ENCODE assay signal across 8 cellular contexts in genomic region chr7:92809397-92810241, GRCh38.
A peak's percentile ranks its signal among the peaks of the same experiment; 100 is the strongest.
DNase-seq lines count a peak whose midpoint lies in the region; ATAC-seq and TF ChIP-seq lines count a peak whose summit lies in the region.

No MANE protein-coding gene starts in this region.

- H3K27ac ChIP-seq in MM.1S (ENCODE audit: low read length) (peak overlapping the region; percentile 97), duodenal mucosa (ENCODE audit: low read depth, low read length) (no peak overlapping the region)

- H3K27me3 ChIP-seq in MM.1S (replicated peaks; ENCODE audit: insufficient read depth, low read length) = no peaks in the 10 kb centered on the region
- H3K27me3 ChIP-seq in duodenal mucosa (ENCODE audit: control insufficient read depth in 1 of 2, insufficient read depth in 2 of 2, low read length in 2 of 2) = no peaks in the 10 kb centered on the region

- H3K36me3 ChIP-seq in MM.1S (replicated peaks; ENCODE audit: insufficient read depth, low read length) (0 out of 2 replicates have a peak, but pooled peaks cover 5% of the 10 kb centered on the region), duodenal mucosa (ENCODE audit: control insufficient read depth in 1 of 2, insufficient read depth in 2 of 2, low read length in 2 of 2) (no peaks in the 10 kb centered on the region)

- H2AFZ ChIP-seq in MM.1S (ENCODE audit: low read length) = no peak overlapping the region

- peaks cover 72% of the 10 kb centered on the region for H3K79me2 ChIP-seq in MM.1S (ENCODE audit: low read length)

- H3K4me3 ChIP-seq in MM.1S (ENCODE audit: low read length) (peak overlapping the region; percentile 42), duodenal mucosa (ENCODE audit: low read depth in 1 of 2, low read length in 2 of 2) (peak overlapping the region; percentile 21 to 40)

- H3K9me3 ChIP-seq in MM.1S (replicated peaks; ENCODE audit: insufficient read depth, low read length) (no peaks in the 10 kb centered on the region), duodenal mucosa (ENCODE audit: control insufficient read depth in 1 of 2, low read length in 2 of 2) (no peaks in the 10 kb centered on the region)

- ATAC-seq in HG02588 (IDR thresholded peaks at IDR 0.05; ENCODE audit: unreplicated experiment) = peak; percentile 72

- no peak for TF ChIP-seq CTCF in MM.1S (IDR thresholded peaks at IDR 0.05; ENCODE audit: low read length)

- H3F3A ChIP-seq in MM.1S (ENCODE audit: insufficient read depth, low read length) = peaks cover 62% of the 10 kb centered on the region

- H3K9ac ChIP-seq in MM.1S (ENCODE audit: low read length) (peak overlapping the region; percentile 81), duodenal mucosa (ENCODE audit: low read depth in 1 of 2, low read length in 2 of 2) (no peak overlapping the region)

- peaks cover 64% of the 10 kb centered on the region for H3K4me1 ChIP-seq in MM.1S (ENCODE audit: low read length)
- peaks cover 10 to 25% of the 10 kb centered on the region in 2 donors for H3K4me1 ChIP-seq in duodenal mucosa (ENCODE audit: control insufficient read depth in 1 of 2, insufficient read depth in 2 of 2, low read length in 2 of 2)

- peak overlapping the region; percentile 97 for H3K4me2 ChIP-seq in MM.1S (ENCODE audit: low read depth, low read length)

- no peaks in the 10 kb centered on the region for H3K9me2 ChIP-seq in MM.1S (replicated peaks; ENCODE audit: insufficient read depth, low read length)

- peak; percentile 28 to 45 for DNase-seq in stimulated activated CD4-positive, alpha-beta T cell treated with anti-CD3 and anti-CD28 coated beads, Interleukin-12 subunit alpha, Interleukin-12 subunit beta, amount 100 ng/mL, for 24 hours (ENCODE audit: low read depth in 2 of 2)
- DNase-seq in stimulated activated CD4-positive, alpha-beta T cell treated with anti-CD3 and anti-CD28 coated beads, Interleukin-12 subunit alpha, Interleukin-12 subunit beta, amount 100 ng/mL, for 4 hours = no peak
- DNase-seq in MM.1S (peak; percentile 97), UCSD-AML1 (lab: John Stamatoyannopoulos, UW; ENCODE audit: unreplicated experiment) (peak; percentile 16), medulla oblongata (ENCODE audit: extremely low spot score) (peak; percentile 81), superior temporal gyrus (ENCODE audit: extremely low spot score) (peak; percentile 78)

- H4K20me1 ChIP-seq in MM.1S (ENCODE audit: insufficient read depth, low read length) = no peaks in the 10 kb centered on the region
